Comparison of ENCODE assay signal across 23 cellular contexts in the genomic region with DNA sequence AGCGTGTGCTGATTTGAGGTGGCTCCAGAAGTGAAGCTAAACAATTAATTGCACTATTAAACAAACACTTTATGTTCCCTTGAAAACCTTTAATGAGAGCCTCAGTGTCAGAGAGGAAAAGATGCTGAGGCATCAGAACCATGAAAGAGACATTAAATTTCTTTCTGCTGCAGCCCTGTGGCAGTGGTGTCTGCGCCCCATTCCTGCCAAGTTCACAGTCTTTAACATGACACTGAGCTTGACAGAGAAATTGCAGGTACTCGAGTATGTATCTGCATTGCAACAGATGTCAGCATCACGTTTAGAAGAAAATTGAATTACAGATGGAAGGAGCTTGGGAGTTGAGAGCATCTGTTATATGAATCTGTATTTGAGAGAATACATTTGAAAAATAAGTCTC.
A peak's percentile ranks its signal among the peaks of the same experiment; 100 is the strongest.
DNase-seq lines count a peak whose midpoint lies in the region; ATAC-seq, FAIRE-seq and TF ChIP-seq lines count a peak whose summit lies in the region.
"Had no signal": no experiment of that assay in that cellular context is flagged by ENCODE, and none has a peak within 500 bp of the region (broad histone marks: within the 10 kb centered on the region; RNA-seq: fewer than 3 reads in every experiment).

No MANE protein-coding gene starts in this region.

- H3K36me3 Mint-ChIP-seq in HFFc6 (ENCODE audit: low read depth) = peaks cover 8% of the 10 kb centered on the region

- DNase-seq in NCI-H1694 treated with DMSO at 0.1 percent for 48 hours (lab: John Stamatoyannopoulos, UW) (peak; percentile 29), NCI-H1694 (lab: John Stamatoyannopoulos, UW) (no peak), NCI-H2227 (lab: John Stamatoyannopoulos, UW; ENCODE audit: unreplicated experiment) (peak; percentile 47), RPMI8226 (peak; percentile 13), keratinocyte (ENCODE audit: low read depth, low spot score) (no peak), HFFc6 (no peak), ureter (ENCODE audit: low spot score) (no peak)
- DNase-seq: CD8-positive, alpha-beta memory T cell; DMS153; GM23248; H7; KG1; MG63; NCI-H1105 treated with DMSO at 0.1 percent for 48 hours; NCI-H2081; NCI-H526; SHP77 treated with DMSO at 0.1 percent for 48 hours; T-helper 17 cell; T1000 had no signal

- H3K4me1 Mint-ChIP-seq in HFFc6 (ENCODE audit: low read depth) = peaks cover 11% of the 10 kb centered on the region
- H3K4me1 Mint-ChIP-seq: CD14-positive monocyte had no signal

- no peaks in the 10 kb centered on the region for H4K20me1 ChIP-seq in keratinocyte (ENCODE audit: control insufficient read depth, extremely low read depth, insufficient read depth, low read length)

- peak; percentile 57 for FAIRE-seq in keratinocyte (lab: Jason Lieb, UNC)

- dilution Hi-C loops in keratinocyte (cut with MboI; ENCODE audit: extremely low pct_ligation_motif_present, low sequenced_read_pairs) = no loop called here

- peaks cover 2% of the 10 kb centered on the region for H3K9me3 ChIP-seq in keratinocyte (ENCODE audit: control insufficient read depth, low read depth, low read length)
- H3K9me3 ChIP-seq: MG63 had no signal

- no peak overlapping the region for H3K4me2 ChIP-seq in keratinocyte (ENCODE audit: control insufficient read depth, extremely low read depth, insufficient read depth, low read depth, low read length)

- H3K9ac ChIP-seq in keratinocyte (ENCODE audit: control insufficient read depth, extremely low read depth, insufficient read depth, low read length) = no peak overlapping the region
- H3K9ac ChIP-seq: GM23248 had no signal

- no peak overlapping the region for H3K27ac ChIP-seq in keratinocyte (ENCODE audit: control insufficient read depth, insufficient read depth, low read length)
- H3K27ac ChIP-seq: GM23248, SK-N-MC had no signal

- H3K79me2 ChIP-seq in keratinocyte (ENCODE audit: control insufficient read depth, insufficient read depth, low read length) = no peaks in the 10 kb centered on the region

- H3K4me3 ChIP-seq in keratinocyte (ENCODE audit: control insufficient read depth in 2 of 3, extremely low read depth in 1 of 3, insufficient read depth in 2 of 3, low read depth in 1 of 3, low read length in 3 of 3) = no peak overlapping the region
- H3K4me3 ChIP-seq: GM23248, MG63, SK-N-MC had no signal

- H3K4me1 ChIP-seq in keratinocyte (ENCODE audit: control insufficient read depth, extremely low read depth, insufficient read depth, low read length) = peaks cover 4% of the 10 kb centered on the region

- H3K27ac Mint-ChIP-seq in HFFc6 = no peak overlapping the region
- H3K27ac Mint-ChIP-seq: CD14-positive monocyte, T-helper 17 cell had no signal

- no peak overlapping the region for H3K4me3 Mint-ChIP-seq in HFFc6
- H3K4me3 Mint-ChIP-seq: CD14-positive monocyte; CD8-positive, alpha-beta memory T cell; T-helper 17 cell had no signal

- ATAC-seq in HG02938 (IDR thresholded peaks at IDR 0.05; ENCODE audit: unreplicated experiment) = no peak
- ATAC-seq: Panc1, T-helper 17 cell had no signal

- peaks cover 5% of the 10 kb centered on the region for H3K27me3 Mint-ChIP-seq in HFFc6 (ENCODE audit: insufficient read depth)
- H3K27me3 Mint-ChIP-seq: T-helper 17 cell had no signal

- H2AFZ ChIP-seq in keratinocyte (ENCODE audit: control insufficient read depth, low read length) = no peak overlapping the region
- H2AFZ ChIP-seq: GM23248 had no signal

- H3K9me1 ChIP-seq in keratinocyte (ENCODE audit: control insufficient read depth, extremely low read depth, insufficient read depth, low read length) = no peaks in the 10 kb centered on the region

- H3K36me3 ChIP-seq in keratinocyte (ENCODE audit: control insufficient read depth in 2 of 2, extremely low read depth in 1 of 2, insufficient read depth in 2 of 2, low read length in 2 of 2) = no peaks in the 10 kb centered on the region
- H3K36me3 ChIP-seq: MG63 had no signal

- no peaks in the 10 kb centered on the region for H3K27me3 ChIP-seq in keratinocyte (ENCODE audit: control insufficient read depth, extremely low read depth, insufficient read depth, low read length)
- H3K27me3 ChIP-seq: MG63 had no signal

- peaks cover 9% of the 10 kb centered on the region for H3K9me3 Mint-ChIP-seq in HFFc6

- no peak for TF ChIP-seq CTCF in keratinocyte (optimal IDR thresholded peaks at IDR 0.05 in 1 of 3, IDR thresholded peaks at IDR 0.05 in 1 of 3, conservative IDR thresholded peaks at IDR 0.05 in 1 of 3; ENCODE audit: extremely low read depth in 1 of 3, insufficient read depth in 2 of 3, low read length in 3 of 3)
- TF ChIP-seq CTCF in HFFc6 (IDR thresholded peaks at IDR 0.05) = no peak

Comparison
In these comparisons a context has a peak if more than half of its experiments do, and no peak if none do; other contexts are left out.
1. DNase-seq: peak in NCI-H1694 treated with DMSO at 0.1 percent for 48 hours (single experiment), NCI-H2227 (single experiment) and RPMI8226 (single experiment); none in NCI-H1694 (single experiment), keratinocyte (single experiment), HFFc6 (single experiment) and ureter (single experiment).